ENCODE assay signal across 9 cellular contexts in the genomic region with DNA sequence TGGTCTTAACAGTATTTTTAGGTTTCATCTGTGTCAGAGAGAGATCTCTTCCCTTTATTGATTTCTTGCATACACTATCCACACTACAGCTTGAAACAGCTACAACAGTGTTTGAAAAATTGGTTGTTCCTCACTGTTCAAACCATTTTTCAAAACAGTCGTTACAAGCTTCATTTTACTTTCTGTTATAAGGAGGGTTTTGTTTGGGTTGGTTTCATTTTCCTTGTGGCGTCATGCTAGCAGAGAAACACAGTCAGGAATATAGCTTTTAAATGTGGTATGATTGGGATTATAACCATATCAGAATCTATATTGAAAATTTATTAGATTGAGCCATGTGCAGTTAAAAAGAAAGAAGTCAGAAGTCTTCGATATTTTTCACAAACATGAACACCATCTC.
DNase-seq lines count a peak whose midpoint lies in the region; ATAC-seq lines count a peak whose summit lies in the region.
"Had no signal": no experiment of that assay in that cellular context is flagged by ENCODE, and none has a peak within 500 bp of the region (broad histone marks: within the 10 kb centered on the region; RNA-seq: fewer than 3 reads in every experiment).

No MANE protein-coding gene starts in this region.

- in situ Hi-C loops in ACHN (cut with HindIII; ENCODE audit: low pct_ligation_motif_present, low pct_unique_long_range_greater_than_20kb, low sequenced_read_pairs) = no loop called here

- no peaks in the 10 kb centered on the region for H3K9me3 Mint-ChIP-seq in activated T-helper 17 cell treated with anti-CD3 and anti-CD28 coated beads, Interleukin-2, amount 50 U/mL, for 72 hours

- peaks cover 14% of the 10 kb centered on the region for H3K4me1 Mint-ChIP-seq in activated T-helper 17 cell treated with anti-CD3 and anti-CD28 coated beads, Interleukin-2, amount 50 U/mL, for 72 hours

- DNase-seq in ACHN (peak; percentile 50), midbrain (lab: John Stamatoyannopoulos, UW) (peak; percentile 4), NCI-H2227 treated with DMSO at 0.1 percent for 48 hours (lab: John Stamatoyannopoulos, UW) (no peak), DMS 273 (lab: John Stamatoyannopoulos, UW; ENCODE audit: unreplicated experiment) (no peak), HT-29 (ENCODE audit: low spot score) (no peak)

- H3K36me3 Mint-ChIP-seq in activated T-helper 17 cell treated with anti-CD3 and anti-CD28 coated beads, Interleukin-2, amount 50 U/mL, for 72 hours (ENCODE audit: low read depth) = no peaks in the 10 kb centered on the region

- peak; percentile 58 for ATAC-seq in GM19452 (IDR thresholded peaks at IDR 0.05; ENCODE audit: unreplicated experiment)
- ATAC-seq in activated T-helper 17 cell treated with anti-CD3 and anti-CD28 coated beads, Interleukin-2, amount 50 U/mL, for 72 hours (replicated peaks) = no peak
- no peak for ATAC-seq in HG03095 (IDR thresholded peaks at IDR 0.05; ENCODE audit: unreplicated experiment)
- ATAC-seq: K562 had no signal

- H3K27me3 Mint-ChIP-seq in activated T-helper 17 cell treated with anti-CD3 and anti-CD28 coated beads, Interleukin-2, amount 50 U/mL, for 72 hours = no peaks in the 10 kb centered on the region

- peak overlapping the region; percentile 35 for H3K4me3 Mint-ChIP-seq in activated T-helper 17 cell treated with anti-CD3 and anti-CD28 coated beads, Interleukin-2, amount 50 U/mL, for 72 hours

- H3K27ac Mint-ChIP-seq in activated T-helper 17 cell treated with anti-CD3 and anti-CD28 coated beads, Interleukin-2, amount 50 U/mL, for 72 hours = no peak overlapping the region

Comparison
In these comparisons a context has a peak if more than half of its experiments do, and no peak if none do; other contexts are left out.
1. DNase-seq: peak in ACHN (single experiment) and midbrain (single experiment); none in NCI-H2227 treated with DMSO at 0.1 percent for 48 hours (single experiment), DMS 273 (single experiment) and HT-29 (single experiment).